ENCODE assay signal across 8 cellular contexts in genomic region chr2:73984922-73985317, GRCh38. TPM values are rescaled to one million over a fixed set of nuclear protein-coding genes. Genes with fewer than 3 reads are reported as not detected.
DNase-seq lines count a peak whose midpoint lies in the region; ATAC-seq and TF ChIP-seq lines count a peak whose summit lies in the region.

No MANE protein-coding gene starts in this region.

- peaks cover 0 to 66% (median 31%) of the 10 kb centered on the region in 4 donors for H3K4me1 ChIP-seq in Peyer's patch

- ATAC-seq in HG02678 (IDR thresholded peaks at IDR 0.05; ENCODE audit: unreplicated experiment): peak; percentile 18
- peak; percentile 59 for ATAC-seq in stimulated activated memory B cell treated with anti-CD40 and anti-IgM and Interleukin-4, amounts not matched to agents 10 μg/mL and 1 μg/mL and 100 μg/mL, for 72 hours

- no peaks in the 10 kb centered on the region for H3K36me3 ChIP-seq in Peyer's patch

- H3K4me1 Mint-ChIP-seq in stimulated activated memory B cell treated with anti-CD40 and anti-IgM and Interleukin-4, amounts not matched to agents 10 μg/mL and 1 μg/mL and 100 μg/mL, for 72 hours: peaks cover 87% of the 10 kb centered on the region
- H3K4me1 Mint-ChIP-seq in HFFc6 (ENCODE audit: low read depth): peaks cover 64% of the 10 kb centered on the region

- no peaks in the 10 kb centered on the region for H3K9me3 ChIP-seq in Peyer's patch

- no peak for TF ChIP-seq CTCF in Peyer's patch (IDR thresholded peaks at IDR 0.05)
- no peak for TF ChIP-seq CTCF in HFFc6 (IDR thresholded peaks at IDR 0.05)

- no peaks in the 10 kb centered on the region for H3K27me3 ChIP-seq in Peyer's patch

- H3K27me3 Mint-ChIP-seq in stimulated activated memory B cell treated with anti-CD40 and anti-IgM and Interleukin-4, amounts not matched to agents 10 μg/mL and 1 μg/mL and 100 μg/mL, for 72 hours: no peaks in the 10 kb centered on the region
- H3K27me3 Mint-ChIP-seq in HFFc6 (ENCODE audit: insufficient read depth): peaks cover 4% of the 10 kb centered on the region; the same call in 1 of the 2 replicates

- peak overlapping the region; percentile 61 for H3K4me3 Mint-ChIP-seq in stimulated activated memory B cell treated with anti-CD40 and anti-IgM and Interleukin-4, amounts not matched to agents 10 μg/mL and 1 μg/mL and 100 μg/mL, for 72 hours
- no peak overlapping the region for H3K4me3 Mint-ChIP-seq in HFFc6

- peaks cover 33% of the 10 kb centered on the region for H3K36me3 Mint-ChIP-seq in stimulated activated memory B cell treated with anti-CD40 and anti-IgM and Interleukin-4, amounts not matched to agents 10 μg/mL and 1 μg/mL and 100 μg/mL, for 72 hours
- peaks cover 25% of the 10 kb centered on the region for H3K36me3 Mint-ChIP-seq in HFFc6 (ENCODE audit: low read depth)

- H3K9me3 Mint-ChIP-seq in stimulated activated memory B cell treated with anti-CD40 and anti-IgM and Interleukin-4, amounts not matched to agents 10 μg/mL and 1 μg/mL and 100 μg/mL, for 72 hours: peaks cover 4% of the 10 kb centered on the region
- H3K9me3 Mint-ChIP-seq in HFFc6: no peaks in the 10 kb centered on the region

- WGBS in adipose tissue, 3 donors: 0% methylated on average over 3 to 57 of the region's 60 CpGs

- peak in 1 of 2 donors; percentile 73 for TF ChIP-seq POLR2A in Peyer's patch (IDR thresholded peaks at IDR 0.05)

- peak overlapping the region; percentile 66 to 91 (median 76) for H3K4me3 ChIP-seq in Peyer's patch

- DNase-seq in NCI-H510A treated with DMSO at 0.1 percent for 48 hours (lab: John Stamatoyannopoulos, UW): peak; percentile 19
- no peak for DNase-seq in NCI-H510A (lab: John Stamatoyannopoulos, UW)
- peak; percentile 63 to 87 (median 83) for DNase-seq in Peyer's patch
- DNase-seq in left kidney (ENCODE audit: low read depth, low spot score): peak; percentile 75
- DNase-seq in HFFc6: no peak

- H3K27ac ChIP-seq in Peyer's patch: peak overlapping the region; percentile 86 to 95 (median 92)
- peak overlapping the region; percentile 56 for H3K27ac ChIP-seq in adipose tissue (ENCODE audit: low read depth, low read length)

- H3K27ac Mint-ChIP-seq in stimulated activated memory B cell treated with anti-CD40 and anti-IgM and Interleukin-4, amounts not matched to agents 10 μg/mL and 1 μg/mL and 100 μg/mL, for 72 hours: peak overlapping the region; percentile 93
- no peak overlapping the region for H3K27ac Mint-ChIP-seq in HFFc6

RNA-seq across cellular contexts. Expression of gene TET3, which starts 0.2 kb away (rescaled TPM):
- 10 to 100 TPM; 18.2 to 38.7 (median 27.0) TPM for total RNA-seq in Peyer's patch
- polyA plus RNA-seq in adipose tissue: 1 to 10 TPM; 1.5 to 2.3 (median 2.0) TPM
- total RNA-seq in HFFc6 (2021; fragmentation: NEBNext Ultra II Directional; extraction: Animal tissue kit (Norgen Biotek cat#: 25700)): 1 to 10 TPM; 3.2 to 3.7 (median 3.4) TPM

RNA-seq across cellular contexts. Expression of gene DGUOK, which starts 58.2 kb away (rescaled TPM):
- 10 to 100 TPM; 24.2 to 44.5 (median 39.7) TPM for total RNA-seq in Peyer's patch
- 100 to 1,000 TPM in 1 of 3 donors, 10 to 100 TPM in 2; 34.9 to 104 (median 63.2) TPM for polyA plus RNA-seq in adipose tissue
- 10 to 100 TPM; 63.2 to 73.3 (median 69.3) TPM for total RNA-seq in HFFc6 (2021; fragmentation: NEBNext Ultra II Directional; extraction: Animal tissue kit (Norgen Biotek cat#: 25700))

Comparison
In these comparisons a context has a peak if more than half of its experiments do, and no peak if none do; other contexts are left out.
1. DNase-seq: peak in NCI-H510A treated with DMSO at 0.1 percent for 48 hours (single experiment), Peyer's patch (3 of 3) and left kidney (single experiment); none in NCI-H510A (single experiment) and HFFc6 (single experiment).
2. RNA of gene TET3, which starts 0.2 kb away (total RNA-seq): 18.2 to 38.7 TPM in Peyer's patch; 3.2 to 3.7 TPM in HFFc6; every median in the first group is over 4 times any median in the second.